In the genomic region with DNA sequence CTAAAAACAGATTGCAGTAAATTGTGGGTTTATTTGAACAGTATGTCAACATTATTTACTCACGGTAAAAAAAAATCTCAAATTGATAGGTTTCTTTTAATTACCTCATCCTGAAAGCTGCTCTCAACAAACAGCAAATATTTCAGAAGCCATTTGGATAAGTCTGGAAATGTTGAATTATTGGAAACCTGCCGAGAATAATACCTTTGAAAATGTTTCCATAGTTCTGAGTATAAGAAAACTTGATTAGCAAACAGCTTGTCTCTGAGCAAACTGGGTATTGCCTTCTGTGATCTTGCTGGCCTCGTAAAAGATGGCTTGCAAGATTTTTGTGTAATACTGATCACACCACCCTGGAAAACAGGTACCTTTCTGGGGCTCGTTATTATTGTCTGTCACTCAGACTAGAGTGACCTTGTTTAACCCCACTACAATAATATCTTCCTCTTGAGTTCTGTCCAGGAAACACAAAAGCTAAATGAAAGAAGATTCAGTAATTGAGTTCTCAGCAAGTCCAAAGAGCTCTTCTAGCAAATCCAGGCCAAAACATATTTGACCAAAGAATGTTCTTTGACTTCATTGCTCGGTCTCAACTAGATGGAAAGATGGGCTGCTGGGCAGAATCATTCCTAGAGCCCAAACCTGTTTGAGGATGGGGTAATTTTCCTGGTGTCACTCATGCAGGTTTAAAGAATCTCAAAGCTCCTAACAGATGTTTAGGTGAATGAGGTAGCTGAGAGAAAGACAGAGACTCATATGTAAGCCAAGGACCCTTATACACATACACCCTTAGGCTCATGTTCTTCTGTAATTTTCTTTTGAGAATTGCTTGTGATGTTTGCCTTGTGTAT, we compare ENCODE assay signal across 8 cellular contexts.
DNase-seq lines count a peak whose midpoint lies in the region; ATAC-seq, FAIRE-seq and TF ChIP-seq lines count a peak whose summit lies in the region.

No MANE protein-coding gene starts in this region.

- peak overlapping the region; percentile 54; the same call in 1 of the 2 replicates for H3K4me3 ChIP-seq in BLaER1
- peak overlapping the region; percentile 49 for H3K4me3 ChIP-seq in MG63
- H3K4me3 ChIP-seq in GM12878, result peak overlapping the region; percentile 74

- POLR2A ChIA-PET in GM12878 (lab: Charles Lee), result interaction anchor here (0.6 to 1.9 kb wide), 6 partner anchors 8 to 404 kb away, joined by 3 to 5 read pairs (median 4); no protein-coding TSS in a partner anchor

- peaks cover 9% of the 10 kb centered on the region for H3K9me3 Mint-ChIP-seq in mesothelial cell of epicardium

- H3K36me3 Mint-ChIP-seq in mesothelial cell of epicardium, result peaks cover 2% of the 10 kb centered on the region

- peak overlapping the region; percentile 97 for H2AFZ ChIP-seq in GM12878 (ENCODE audit: control insufficient read depth, low read depth, low read length)

- H3K9ac ChIP-seq in BLaER1 (no peak overlapping the region; the same call in 1 of the 2 replicates), GM12878 (ENCODE audit: control insufficient read depth, insufficient read depth, low read length) (peak overlapping the region; percentile 74; the same call in 1 of the 2 replicates)

- H3K4me1 ChIP-seq in BLaER1, result peaks cover 20% of the 10 kb centered on the region
- peaks cover 9% of the 10 kb centered on the region; the same call in 1 of the 2 replicates for H3K4me1 ChIP-seq in GM12878 (ENCODE audit: control insufficient read depth, insufficient read depth, low read length)

- no peak for TF ChIP-seq EP300 in GM12878 (IDR thresholded peaks at IDR 0.05; ENCODE audit: borderline replicate concordance in 1 of 2, control insufficient read depth in 1 of 2, low read depth in 2 of 2, low read length in 2 of 2)

- H3K4me2 ChIP-seq in BLaER1 (peak overlapping the region; percentile 85), GM12878 (ENCODE audit: control insufficient read depth, insufficient read depth) (peak overlapping the region; percentile 94)

- H3K4me1 Mint-ChIP-seq in mesothelial cell of epicardium, result peaks cover 31% of the 10 kb centered on the region

- DNase-seq in MG63 (no peak), GM12878 (ENCODE audit: low read depth, low spot score) (no peak), mesothelial cell of epicardium (ENCODE audit: low spot score in 2 of 2, unreplicated experiment in 2 of 2) (no peak), NCI-H187 treated with DMSO at 0.1 percent for 48 hours (lab: John Stamatoyannopoulos, UW) (no peak), GM19240 (ENCODE audit: insufficient read length, low spot score) (no peak), hypothalamus (lab: John Stamatoyannopoulos, UW) (no peak)

- BruUV-seq in GM12878 (replicated peaks; lab: Mats Ljungman, UMichigan), result no TSS peak

- intact Hi-C loops in GM12878 (cut with micrococcal nuclease; ENCODE audit: unreplicated experiment), result no loop called here

- no peaks in the 10 kb centered on the region for H3K9me3 ChIP-seq in BLaER1
- no peaks in the 10 kb centered on the region for H3K9me3 ChIP-seq in MG63
- no peaks in the 10 kb centered on the region; the same call in 2 of the 3 replicates for H3K9me3 ChIP-seq in GM12878 (replicated peaks; ENCODE audit: control insufficient read depth, insufficient read depth, low read length)

- H3K27me3 Mint-ChIP-seq in mesothelial cell of epicardium (ENCODE audit: low read depth), result peaks cover 3% of the 10 kb centered on the region

- H3K4me3 Mint-ChIP-seq in mesothelial cell of epicardium, result peak overlapping the region; percentile 71

- 75% methylated on average over 5 of the region's 5 CpGs for WGBS in GM12878 (ENCODE audit: insufficient coverage, insufficient replicate concordance, low lambda C conversion rate, missing lambda C conversion rate)

- SMC1A ChIA-PET in GM12878 (lab: Charles Lee; ENCODE audit: uncharacterized antibody, unreplicated experiment), result interaction anchor here (0.6 to 5.6 kb wide), 23 partner anchors 9 to 314 kb away, joined by 3 to 34 read pairs (median 5); no protein-coding TSS in a partner anchor

- in situ Hi-C loops in GM12878 (cut with MboI), result no loop called here

- peak overlapping the region; percentile 98 for H3K27ac Mint-ChIP-seq in mesothelial cell of epicardium

- H4K20me1 ChIP-seq in BLaER1 (no peaks in the 10 kb centered on the region), GM12878 (ENCODE audit: control insufficient read depth, insufficient read depth) (no peaks in the 10 kb centered on the region)

- ATAC-seq in GM12878 (no peak), HG03520 (IDR thresholded peaks at IDR 0.05; ENCODE audit: unreplicated experiment) (no peak)

- peaks cover 18% of the 10 kb centered on the region for H3K27me3 ChIP-seq in BLaER1
- H3K27me3 ChIP-seq in MG63, result no peaks in the 10 kb centered on the region
- no peaks in the 10 kb centered on the region for H3K27me3 ChIP-seq in GM12878 (replicated peaks in 1 of 2; ENCODE audit: control insufficient read depth in 2 of 2, insufficient read depth in 2 of 2, low read length in 1 of 2)

- TF ChIP-seq POLR2A in GM12878 (IDR thresholded peaks at IDR 0.05; ENCODE audit: low read depth, low read length), result no peak

- RAD21 ChIA-PET in GM12878 (lab: Charles Lee; ENCODE audit: unreplicated experiment), result interaction anchor here (0.7 to 2.6 kb wide), 12 partner anchors 9 to 362 kb away, joined by 3 to 14 read pairs (median 4); partner anchors contain the start of gene JADE1

- no peak for FAIRE-seq in GM12878 (lab: Jason Lieb, UNC)

- CTCF ChIA-PET in GM12878 (lab: Yijun Ruan, JAX), result interaction anchor here (0.6 to 4.7 kb wide), 15 partner anchors 9 to 534 kb away, joined by 3 to 43 read pairs (median 3); no protein-coding TSS in a partner anchor

- no peaks in the 10 kb centered on the region for H3K79me2 ChIP-seq in GM12878 (ENCODE audit: control insufficient read depth, insufficient read depth, low read length)

- H3K36me3 ChIP-seq in BLaER1 (no peaks in the 10 kb centered on the region), MG63 (no peaks in the 10 kb centered on the region), GM12878 (ENCODE audit: control insufficient read depth in 2 of 2, insufficient read depth in 2 of 2, low read length in 1 of 2) (no peaks in the 10 kb centered on the region)

- no peak for TF ChIP-seq CTCF in GM12878 (IDR thresholded peaks at IDR 0.05 in 2 of 3, conservative IDR thresholded peaks at IDR 0.05 in 1 of 3; ENCODE audit: control insufficient read depth in 2 of 3, extremely low read depth in 1 of 3, insufficient read depth in 1 of 3, low read depth in 3 of 3, low read length in 3 of 3)
- TF ChIP-seq CTCF in mesothelial cell of epicardium (IDR thresholded peaks at IDR 0.05; ENCODE audit: unreplicated experiment), result no peak

- H3K27ac ChIP-seq in BLaER1 (no peak overlapping the region), GM12878 (ENCODE audit: control insufficient read depth, insufficient read depth) (no peak overlapping the region)

- TF ChIP-seq RAD21 in GM12878 (IDR thresholded peaks at IDR 0.05; ENCODE audit: insufficient read depth, low read depth, low read length), result no peak

TF ChIP-seq in GM12878, 131 proteins besides CTCF, POLR2A, EP300 and RAD21:
- TF ChIP-seq PAX5 (IDR thresholded peaks at IDR 0.05; ENCODE audit: borderline replicate concordance, low read depth, low read length) (no peak), SREBF1 (IDR thresholded peaks at IDR 0.05; ENCODE audit: low read length) (no peak), RELB (IDR thresholded peaks at IDR 0.05; ENCODE audit: low read depth) (no peak)
- TF ChIP-seq, protein P1, sequence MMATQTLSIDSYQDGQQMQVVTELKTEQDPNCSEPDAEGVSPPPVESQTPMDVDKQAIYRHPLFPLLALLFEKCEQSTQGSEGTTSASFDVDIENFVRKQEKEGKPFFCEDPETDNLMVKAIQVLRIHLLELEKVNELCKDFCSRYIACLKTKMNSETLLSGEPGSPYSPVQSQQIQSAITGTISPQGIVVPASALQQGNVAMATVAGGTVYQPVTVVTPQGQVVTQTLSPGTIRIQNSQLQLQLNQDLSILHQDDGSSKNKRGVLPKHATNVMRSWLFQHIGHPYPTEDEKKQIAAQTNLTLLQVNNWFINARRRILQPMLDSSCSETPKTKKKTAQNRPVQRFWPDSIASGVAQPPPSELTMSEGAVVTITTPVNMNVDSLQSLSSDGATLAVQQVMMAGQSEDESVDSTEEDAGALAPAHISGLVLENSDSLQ (IDR thresholded peaks at IDR 0.05), result peak; percentile 42; the same call in 1 of the 2 replicates
TF ChIP-seq in GM12878: peak in this region for 1.
